In the genomic region with DNA sequence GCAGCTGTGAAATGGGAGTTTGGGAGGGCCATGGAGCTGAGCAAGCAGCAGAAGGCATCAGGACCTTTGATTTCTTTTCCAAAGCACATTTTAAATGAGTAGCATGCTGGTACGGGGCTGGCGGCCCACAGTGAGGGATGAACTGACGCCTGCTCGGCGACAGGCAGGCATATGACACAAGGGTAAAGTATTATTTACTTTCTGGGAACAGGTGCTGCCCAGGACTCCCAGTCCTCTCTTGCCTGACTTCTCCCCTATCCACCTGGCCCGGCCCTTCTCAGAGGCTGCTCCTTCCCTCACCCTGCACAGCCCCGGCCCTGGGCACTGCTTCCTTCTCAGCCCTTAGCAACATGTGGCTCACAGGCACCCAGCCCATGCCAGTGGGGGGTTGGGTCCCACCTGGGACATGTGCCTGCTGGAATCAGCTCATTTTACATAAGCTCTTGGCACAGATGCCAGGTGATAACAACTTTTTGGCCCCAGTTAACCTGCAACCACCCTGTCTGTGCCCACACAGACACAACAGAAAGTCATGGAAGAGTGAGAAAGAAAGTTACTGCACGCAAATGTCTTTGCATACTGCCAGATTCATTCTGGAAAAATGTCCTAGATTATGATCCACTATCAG, we compare ENCODE assay signal across 13 cellular contexts.
DNase-seq lines count a peak whose midpoint lies in the region; ATAC-seq and TF ChIP-seq lines count a peak whose summit lies in the region.
"Had no signal": no experiment of that assay in that cellular context is flagged by ENCODE, and none has a peak within 500 bp of the region (broad histone marks: within the 10 kb centered on the region; RNA-seq: fewer than 3 reads in every experiment).

No MANE protein-coding gene starts in this region.

- H3K14ac ChIP-seq in neuronal stem cell (ENCODE audit: low read length) = no peak overlapping the region

- no peak overlapping the region for H3K23ac ChIP-seq in neuronal stem cell (ENCODE audit: low read depth, low read length, poor library complexity)

- intact Hi-C loops in Calu3 (cut with micrococcal nuclease; ENCODE audit: unreplicated experiment) = no loop called here
- intact Hi-C loops in CD4-positive, alpha-beta memory T cell (cut with micrococcal nuclease) = no loop called here

- no CpG with 5 or more reads among the region's 8 CpGs for WGBS in neuronal stem cell (ENCODE audit: extremely low coverage in 2 of 2, insufficient read length in 2 of 2, insufficient replicate concordance in 1 of 2), 2 donors

- H3K4me1 ChIP-seq in neuronal stem cell (ENCODE audit: control insufficient read depth in 2 of 2, insufficient read depth in 1 of 2, low read depth in 1 of 2, low read length in 2 of 2) = peaks cover 0 to 3% of the 10 kb centered on the region in 2 donors
- no peaks in the 10 kb centered on the region for H3K4me1 ChIP-seq in CD4-positive, alpha-beta memory T cell (ENCODE audit: insufficient read depth, low read length)

- H3K27me3 ChIP-seq in neuronal stem cell (ENCODE audit: control insufficient read depth in 3 of 3, insufficient read depth in 3 of 3, low read depth in 1 of 3, low read length in 3 of 3) = peaks cover 0 to 16% (median 0%) of the 10 kb centered on the region in 3 experiments
- no peaks in the 10 kb centered on the region for H3K27me3 ChIP-seq in CD4-positive, alpha-beta memory T cell (ENCODE audit: insufficient read depth, low read length)
- H3K27me3 ChIP-seq: gastroesophageal sphincter had no signal

- H2BK15ac ChIP-seq in neuronal stem cell (ENCODE audit: low read length) = peak overlapping the region; percentile 12

- H3K27ac Mint-ChIP-seq in Calu3 (ENCODE audit: unreplicated experiment) = peak overlapping the region; percentile 71
- H3K27ac Mint-ChIP-seq in CD4-positive, alpha-beta memory T cell = no peak overlapping the region
- H3K27ac Mint-ChIP-seq: CD8-positive, alpha-beta T cell; stimulated activated naive B cell treated with anti-CD40 and anti-IgM and Interleukin-4, amounts not matched to agents 10 μg/mL and 1 μg/mL and 100 μg/mL, for 72 hours had no signal

- H3K4me3 Mint-ChIP-seq in Calu3 (ENCODE audit: low read depth, unreplicated experiment) = peak overlapping the region; percentile 22
- no peak overlapping the region for H3K4me3 Mint-ChIP-seq in CD4-positive, alpha-beta memory T cell
- H3K4me3 Mint-ChIP-seq: CD8-positive, alpha-beta T cell; stimulated activated naive B cell treated with anti-CD40 and anti-IgM and Interleukin-4, amounts not matched to agents 10 μg/mL and 1 μg/mL and 100 μg/mL, for 72 hours had no signal

- H3K4me3 ChIP-seq in neuronal stem cell (ENCODE audit: low read length in 2 of 2) = no peak overlapping the region
- H3K4me3 ChIP-seq in CD4-positive, alpha-beta memory T cell (ENCODE audit: low read length in 2 of 2) = no peak overlapping the region
- H3K4me3 ChIP-seq: gastroesophageal sphincter had no signal

- peak overlapping the region; percentile 97 for H3K27ac ChIP-seq in epithelial cell of prostate
- no peak overlapping the region for H3K27ac ChIP-seq in neuronal stem cell (replicated peaks; ENCODE audit: low read length)
- no peak overlapping the region for H3K27ac ChIP-seq in CD4-positive, alpha-beta memory T cell (ENCODE audit: low read depth, low read length)
- H3K27ac ChIP-seq: gastroesophageal sphincter had no signal

- H3K4ac ChIP-seq in neuronal stem cell (ENCODE audit: low read length) = no peak overlapping the region

- CTCF ChIA-PET in Calu3 (lab: Charles Lee) = interaction anchor here (0.6 to 1.3 kb wide), 5 partner anchors 9 to 187 kb away, joined by 3 to 5 read pairs (median 3); no protein-coding TSS in a partner anchor
- CTCF ChIA-PET in CD4-positive, alpha-beta memory T cell (lab: Charles Lee; ENCODE audit: partially characterized antibody) = interaction anchor here (2.4 to 8.4 kb wide), 3 partner anchors 10 to 193 kb away, joined by 9 to 80 read pairs (median 48); no protein-coding TSS in a partner anchor

- peaks cover 2% of the 10 kb centered on the region for H3K9me3 Mint-ChIP-seq in Calu3 (ENCODE audit: low read depth, unreplicated experiment)
- H3K9me3 Mint-ChIP-seq in CD4-positive, alpha-beta memory T cell = no peaks in the 10 kb centered on the region
- H3K9me3 Mint-ChIP-seq: CD8-positive, alpha-beta T cell; stimulated activated naive B cell treated with anti-CD40 and anti-IgM and Interleukin-4, amounts not matched to agents 10 μg/mL and 1 μg/mL and 100 μg/mL, for 72 hours had no signal

- H2AFZ ChIP-seq in neuronal stem cell (ENCODE audit: low read length) = no peak overlapping the region

- H3K4me2 ChIP-seq in neuronal stem cell (ENCODE audit: insufficient read depth, low read length, poor library complexity, severe bottlenecking) = no peak overlapping the region

- no peak overlapping the region for H4K8ac ChIP-seq in neuronal stem cell (ENCODE audit: low read depth, low read length)

- no peak overlapping the region for H2BK5ac ChIP-seq in neuronal stem cell (ENCODE audit: low read length)

- no peak overlapping the region for H3K9ac ChIP-seq in neuronal stem cell (ENCODE audit: low read depth, low read length, poor library complexity)

- H2BK120ac ChIP-seq in neuronal stem cell (ENCODE audit: low read depth, low read length) = no peak overlapping the region

- no peaks in the 10 kb centered on the region for H3K27me3 Mint-ChIP-seq in Calu3 (ENCODE audit: unreplicated experiment)
- H3K27me3 Mint-ChIP-seq in CD4-positive, alpha-beta memory T cell = peaks cover 2 to 5% of the 10 kb centered on the region in 2 donors
- H3K27me3 Mint-ChIP-seq: stimulated activated naive B cell treated with anti-CD40 and anti-IgM and Interleukin-4, amounts not matched to agents 10 μg/mL and 1 μg/mL and 100 μg/mL, for 72 hours had no signal

- H2BK12ac ChIP-seq in neuronal stem cell (ENCODE audit: low read length) = no peak overlapping the region

- ATAC-seq in GM18498 (IDR thresholded peaks at IDR 0.05; ENCODE audit: unreplicated experiment) = no peak
- ATAC-seq: CD8-positive, alpha-beta T cell; stimulated activated naive B cell treated with anti-CD40 and anti-IgM and Interleukin-4, amounts not matched to agents 10 μg/mL and 1 μg/mL and 100 μg/mL, for 72 hours had no signal

- no TSS peak for BruUV-seq in Calu3 (replicated peaks; lab: Mats Ljungman, UMichigan)

- POLR2A ChIA-PET in CD4-positive, alpha-beta memory T cell (lab: Charles Lee; ENCODE audit: partially characterized antibody) = no interaction called here

- H3K36me3 Mint-ChIP-seq in Calu3 (ENCODE audit: insufficient read depth, unreplicated experiment) = no peaks in the 10 kb centered on the region
- H3K36me3 Mint-ChIP-seq in CD4-positive, alpha-beta memory T cell = no peaks in the 10 kb centered on the region
- H3K36me3 Mint-ChIP-seq: CD8-positive, alpha-beta T cell; stimulated activated naive B cell treated with anti-CD40 and anti-IgM and Interleukin-4, amounts not matched to agents 10 μg/mL and 1 μg/mL and 100 μg/mL, for 72 hours had no signal

- H2AK5ac ChIP-seq in neuronal stem cell (ENCODE audit: low read depth, low read length) = no peak overlapping the region

- no peak overlapping the region for H3K18ac ChIP-seq in neuronal stem cell (ENCODE audit: low read length)

- no peaks in the 10 kb centered on the region for H3K36me3 ChIP-seq in neuronal stem cell (replicated peaks in 1 of 2; ENCODE audit: control insufficient read depth in 2 of 2, insufficient read depth in 2 of 2, low read length in 2 of 2)
- no peaks in the 10 kb centered on the region for H3K36me3 ChIP-seq in CD4-positive, alpha-beta memory T cell (ENCODE audit: insufficient read depth, low read length)
- H3K36me3 ChIP-seq: gastroesophageal sphincter had no signal

- TF ChIP-seq CTCF in Calu3 (IDR thresholded peaks at IDR 0.05; ENCODE audit: unreplicated experiment) = no peak

- no peak overlapping the region for H4K91ac ChIP-seq in neuronal stem cell (ENCODE audit: low read depth, low read length, poor library complexity)

- H3K79me1 ChIP-seq in neuronal stem cell (ENCODE audit: low read depth, low read length) = no peaks in the 10 kb centered on the region

- peaks cover 40% of the 10 kb centered on the region for H3K4me1 Mint-ChIP-seq in Calu3 (ENCODE audit: low read depth, unreplicated experiment)
- H3K4me1 Mint-ChIP-seq in CD4-positive, alpha-beta memory T cell = no peaks in the 10 kb centered on the region
- H3K4me1 Mint-ChIP-seq: stimulated activated naive B cell treated with anti-CD40 and anti-IgM and Interleukin-4, amounts not matched to agents 10 μg/mL and 1 μg/mL and 100 μg/mL, for 72 hours had no signal

- peak; percentile 38 for DNase-seq in Calu3
- DNase-seq in NCI-H2029 (lab: John Stamatoyannopoulos, UW) = peak; percentile 70
- DNase-seq in epithelial cell of prostate (ENCODE audit: low read depth, low spot score) = peak; percentile 98
- DNase-seq in neuronal stem cell (ENCODE audit: low spot score) = no peak
- DNase-seq in CD4-positive, alpha-beta memory T cell = no peak
- no peak for DNase-seq in C1 segment of cervical spinal cord (lab: John Stamatoyannopoulos, UW)
- DNase-seq in HuH-7.5 (ENCODE audit: low spot score) = no peak
- DNase-seq: CD8-positive, alpha-beta T cell; NCI-H774; stimulated activated CD4-positive, alpha-beta T cell treated with anti-CD3 and anti-CD28 coated beads, Interleukin-12 subunit alpha, Interleukin-12 subunit beta, amount 100 ng/mL, for 4 hours; stimulated activated naive B cell treated with anti-CD40 and anti-IgM and Interleukin-4, amounts not matched to agents 10 μg/mL and 1 μg/mL and 100 μg/mL, for 72 hours had no signal

- H3K9me3 ChIP-seq in neuronal stem cell (replicated peaks in 1 of 2; ENCODE audit: control insufficient read depth in 2 of 2, insufficient read depth in 1 of 2, low read depth in 1 of 2, low read length in 2 of 2) = no peaks in the 10 kb centered on the region
- no peaks in the 10 kb centered on the region for H3K9me3 ChIP-seq in CD4-positive, alpha-beta memory T cell (ENCODE audit: control insufficient read depth in 1 of 2, low read length in 2 of 2)
- H3K9me3 ChIP-seq: gastroesophageal sphincter had no signal

Comparison
In these comparisons a context has a peak if more than half of its experiments do, and no peak if none do; other contexts are left out.
1. DNase-seq: peak in Calu3 (single experiment), NCI-H2029 (single experiment) and epithelial cell of prostate (single experiment); none in neuronal stem cell (single experiment), CD4-positive, alpha-beta memory T cell (0 of 5), C1 segment of cervical spinal cord (0 of 14) and HuH-7.5 (single experiment).